32 cellular contexts compared by ENCODE assay signal in genomic region chr11:57804466-57804865, GRCh38. TPM values are rescaled to one million over a fixed set of nuclear protein-coding genes. Genes with fewer than 3 reads are reported as not detected.
"Had no signal": no experiment of that assay in that cellular context is flagged by ENCODE, and none has a peak within 500 bp of the region (broad histone marks: within the 10 kb centered on the region; RNA-seq: fewer than 3 reads in every experiment).

No MANE protein-coding gene starts in this region.

- H3K27me3 ChIP-seq: MG63 had no signal

- H3K27ac ChIP-seq: SK-N-MC, WERI-Rb-1 had no signal

- DNase-seq: activated CD4-positive, alpha-beta memory T cell treated with anti-CD3 and anti-CD28 coated beads, Interleukin-2, amount 10 ng/mL, durations not matched to agents 7 days and 5 days; activated CD4-positive, alpha-beta T cell treated with anti-CD3 and anti-CD28 coated beads for 36 hours; activated CD4-positive, alpha-beta T cell treated with anti-CD3 and anti-CD28 coated beads, Interleukin-2, amount 50 U/mL, for 1 hour; activated gamma-delta T cell treated with Interleukin-2 at 50 U/mL for 16 hours; activated naive CD4-positive, alpha-beta T cell treated with anti-CD3 and anti-CD28 coated beads, Interleukin-2, amount 10 ng/mL, durations not matched to agents 7 days and 5 days; activated naive CD8-positive, alpha-beta T cell treated with anti-CD3 and anti-CD28 coated beads for 36 hours; activated T-cell treated with anti-CD3 and anti-CD28 coated beads for 4 hours; activated T-cell treated with anti-CD3 and anti-CD28 coated beads, Interleukin-2, amount 50 U/mL, for 48 hours; aorta; MG63; MV-4-11; NCI-H1092 treated with DMSO at 0.1 percent for 48 hours; NCI-H1417 treated with DMSO at 0.1 percent for 48 hours; NCI-H1694 treated with DMSO at 0.1 percent for 48 hours; NCI-H2029 treated with DMSO at 0.1 percent for 48 hours; NCI-H2227 treated with DMSO at 0.1 percent for 48 hours; NCI-H526 treated with DMSO at 0.1 percent for 48 hours; NCI-H82; OCI-M1; RPMI8226; T-cell; WERI-Rb-1 had no signal

- H3K27me3 Mint-ChIP-seq: activated CD4-positive, alpha-beta memory T cell treated with anti-CD3 and anti-CD28 coated beads, Interleukin-2, amount 10 ng/mL, durations not matched to agents 7 days and 5 days; activated CD4-positive, alpha-beta T cell treated with anti-CD3 and anti-CD28 coated beads for 36 hours; activated naive CD4-positive, alpha-beta T cell treated with anti-CD3 and anti-CD28 coated beads, Interleukin-2, amount 10 ng/mL, durations not matched to agents 7 days and 5 days; activated naive CD8-positive, alpha-beta T cell treated with anti-CD3 and anti-CD28 coated beads for 36 hours; brain; central memory CD8-positive, alpha-beta T cell; T-cell had no signal

- H3K4me3 ChIP-seq: MG63, SK-N-MC had no signal

- ATAC-seq: activated CD4-positive, alpha-beta T cell treated with anti-CD3 and anti-CD28 coated beads for 36 hours; Panc1; Right ventricle myocardium inferior; T-cell had no signal

- H3K4me3 Mint-ChIP-seq: activated CD4-positive, alpha-beta memory T cell treated with anti-CD3 and anti-CD28 coated beads, Interleukin-2, amount 10 ng/mL, durations not matched to agents 7 days and 5 days; activated CD4-positive, alpha-beta T cell treated with anti-CD3 and anti-CD28 coated beads for 36 hours; activated naive CD4-positive, alpha-beta T cell treated with anti-CD3 and anti-CD28 coated beads, Interleukin-2, amount 10 ng/mL, durations not matched to agents 7 days and 5 days; activated naive CD8-positive, alpha-beta T cell treated with anti-CD3 and anti-CD28 coated beads for 36 hours; brain; central memory CD8-positive, alpha-beta T cell; T-cell had no signal

- H3K9me3 ChIP-seq: MG63 had no signal

- H3K9me3 Mint-ChIP-seq: activated CD4-positive, alpha-beta memory T cell treated with anti-CD3 and anti-CD28 coated beads, Interleukin-2, amount 10 ng/mL, durations not matched to agents 7 days and 5 days; activated naive CD4-positive, alpha-beta T cell treated with anti-CD3 and anti-CD28 coated beads, Interleukin-2, amount 10 ng/mL, durations not matched to agents 7 days and 5 days; activated naive CD8-positive, alpha-beta T cell treated with anti-CD3 and anti-CD28 coated beads for 36 hours; activated T-helper 2 cell treated with anti-CD3 and anti-CD28 coated beads, Interferon-gamma antibody, Interleukin-2, Interleukin-4, amounts not matched to agents 10 μg/mL and 5 μg/mL and 100 μg/mL, durations not matched to agents 14 hours and 24 hours and 36 hours; brain; central memory CD8-positive, alpha-beta T cell; T-cell had no signal

- H3K27ac Mint-ChIP-seq: activated CD4-positive, alpha-beta memory T cell treated with anti-CD3 and anti-CD28 coated beads, Interleukin-2, amount 10 ng/mL, durations not matched to agents 7 days and 5 days; activated CD4-positive, alpha-beta T cell treated with anti-CD3 and anti-CD28 coated beads for 36 hours; activated naive CD4-positive, alpha-beta T cell treated with anti-CD3 and anti-CD28 coated beads, Interleukin-2, amount 10 ng/mL, durations not matched to agents 7 days and 5 days; activated T-helper 2 cell treated with anti-CD3 and anti-CD28 coated beads, Interferon-gamma antibody, Interleukin-2, Interleukin-4, amounts not matched to agents 10 μg/mL and 5 μg/mL and 100 μg/mL, durations not matched to agents 14 hours and 24 hours and 36 hours; brain; T-cell had no signal

RNA-seq across cellular contexts. Expression of gene BTBD18, which starts 52.8 kb away (rescaled TPM):
- total RNA-seq: activated CD4-positive, alpha-beta memory T cell treated with anti-CD3 and anti-CD28 coated beads, Interleukin-2, amount 10 ng/mL, durations not matched to agents 7 days and 5 days; activated CD4-positive, alpha-beta T cell treated with anti-CD3 and anti-CD28 coated beads for 36 hours; activated CD8-positive, alpha-beta memory T cell treated with anti-CD3 and anti-CD28 coated beads for 36 hours; activated naive CD8-positive, alpha-beta T cell treated with anti-CD3 and anti-CD28 coated beads for 36 hours; activated T-helper 2 cell treated with anti-CD3 and anti-CD28 coated beads, Interferon-gamma antibody, Interleukin-2, Interleukin-4, amounts not matched to agents 10 μg/mL and 5 μg/mL and 100 μg/mL, durations not matched to agents 14 hours and 24 hours and 36 hours; aorta; NCI-H460; Right ventricle myocardium inferior; T-helper 2 cell treated with Interferon-gamma antibody and Interleukin-4, amounts not matched to agents 100 ng/mL and 5 ng/mL, for 36 hours had no signal
- polyA plus RNA-seq: adipose tissue had no signal
